Comparison of ENCODE assay signal across 23 cellular contexts in genomic region chr5:150059623-150060022, GRCh38. TPM values are rescaled to one million over a fixed set of nuclear protein-coding genes. Genes with fewer than 3 reads are reported as not detected.
"Had no signal": no experiment of that assay in that cellular context is flagged by ENCODE, and none has a peak within 500 bp of the region (broad histone marks: within the 10 kb centered on the region; RNA-seq: fewer than 3 reads in every experiment).

No MANE protein-coding gene starts in this region.

- H2AFZ ChIP-seq: parathyroid adenoma had no signal

- H3K79me2 ChIP-seq: parathyroid adenoma had no signal

- H3K36me3 ChIP-seq: breast epithelium, right atrium auricular region had no signal

- H3K27ac ChIP-seq: breast epithelium, esophagus muscularis mucosa, foreskin keratinocyte, parathyroid adenoma, right atrium auricular region, tibial nerve had no signal

- H3K4me3 ChIP-seq: breast epithelium, esophagus muscularis mucosa, heart right ventricle, right atrium auricular region, spleen, tibial nerve had no signal

- DNase-seq: activated B cell treated with CpG ODN at 0.5 μM for 24 hours; activated CD4-positive, alpha-beta T cell treated with anti-CD3 and anti-CD28 coated beads, Interleukin-2, amount 50 U/mL, for 1 hour; activated naive CD4-positive, alpha-beta T cell treated with anti-CD3 and anti-CD28 coated beads, Interleukin-2, amount 50 U/mL, for 16 hours; activated T-cell treated with anti-CD3 and anti-CD28 coated beads for 4 hours; activated T-cell treated with anti-CD3 and anti-CD28 coated beads, Interleukin-2, amount 50 U/mL, for 72 hours; central memory CD4-positive, alpha-beta T cell; dermis blood vessel endothelial cell; effector CD4-positive, alpha-beta T cell; foreskin keratinocyte; heart right ventricle; naive thymus-derived CD8-positive, alpha-beta T cell; spleen; stimulated activated naive CD4-positive, alpha-beta T cell treated with Interleukin-2 at 50 U/mL for 16 hours had no signal

- ATAC-seq: activated T-cell treated with anti-CD3 and anti-CD28 coated beads, Interleukin-2, amount 50 U/mL, for 72 hours; foreskin keratinocyte; naive thymus-derived CD8-positive, alpha-beta T cell had no signal

- H3K4me3 Mint-ChIP-seq: activated B cell treated with CpG ODN at 0.5 μM for 24 hours; activated T-cell treated with anti-CD3 and anti-CD28 coated beads, Interleukin-2, amount 50 U/mL, for 72 hours; neural crest cell; T-helper 2 cell treated with Interferon-gamma antibody and Interleukin-4, amounts not matched to agents 5 μg/mL and 100 μg/mL, for 36 hours had no signal

- H3K4me1 Mint-ChIP-seq: neural crest cell had no signal

- H3K27me3 ChIP-seq: breast epithelium, esophagus muscularis mucosa, foreskin keratinocyte, heart right ventricle, right atrium auricular region, spleen, tibial nerve had no signal

- H3K9ac ChIP-seq: parathyroid adenoma had no signal

- H3K27me3 Mint-ChIP-seq: activated B cell treated with CpG ODN at 0.5 μM for 24 hours; naive thymus-derived CD8-positive, alpha-beta T cell had no signal

- H3K27ac Mint-ChIP-seq: activated B cell treated with CpG ODN at 0.5 μM for 24 hours; activated T-cell treated with anti-CD3 and anti-CD28 coated beads, Interleukin-2, amount 50 U/mL, for 72 hours; T-helper 2 cell treated with Interferon-gamma antibody and Interleukin-4, amounts not matched to agents 5 μg/mL and 100 μg/mL, for 36 hours had no signal

- H3K4me1 ChIP-seq: breast epithelium, right atrium auricular region had no signal

- H3K9me3 ChIP-seq: breast epithelium, esophagus muscularis mucosa, heart right ventricle, right atrium auricular region, spleen, tibial nerve had no signal

- FAIRE-seq: urothelium cell line had no signal

- H3K9me3 Mint-ChIP-seq: activated B cell treated with CpG ODN at 0.5 μM for 24 hours; activated T-cell treated with anti-CD3 and anti-CD28 coated beads, Interleukin-2, amount 50 U/mL, for 72 hours; naive thymus-derived CD8-positive, alpha-beta T cell; neural crest cell; T-helper 2 cell treated with Interferon-gamma antibody and Interleukin-4, amounts not matched to agents 5 μg/mL and 100 μg/mL, for 36 hours had no signal

RNA-seq across cellular contexts. Expression of gene CSF1R, which starts 26.7 kb away (rescaled TPM):
- total RNA-seq: dermis blood vessel endothelial cell, foreskin keratinocyte, glomerular endothelial cell, neural crest cell, pulmonary artery endothelial cell had no signal
